ENCODE assay signal across 22 cellular contexts in genomic region chr18:35443847-35444246, GRCh38. TPM values are rescaled to one million over a fixed set of nuclear protein-coding genes. Genes with fewer than 3 reads are reported as not detected.
DNase-seq lines count a peak whose midpoint lies in the region; ATAC-seq, FAIRE-seq and TF ChIP-seq lines count a peak whose summit lies in the region.
"Had no signal": no experiment of that assay in that cellular context is flagged by ENCODE, and none has a peak within 500 bp of the region (broad histone marks: within the 10 kb centered on the region; RNA-seq: fewer than 3 reads in every experiment).

No MANE protein-coding gene starts in this region.

- H3K4me1 ChIP-seq in right atrium auricular region: no peaks in the 10 kb centered on the region
- peaks cover 21% of the 10 kb centered on the region for H3K4me1 ChIP-seq in OCI-LY3 (ENCODE audit: low read length)

- TF ChIP-seq POLR2A in H54 (IDR thresholded peaks at IDR 0.05; ENCODE audit: low read depth, low read length): no peak

- no peak for TF ChIP-seq CTCF in right atrium auricular region (IDR thresholded peaks at IDR 0.05)
- no peak for TF ChIP-seq CTCF in OCI-LY3 (IDR thresholded peaks at IDR 0.05; ENCODE audit: low read depth, low read length)

- H2AFZ ChIP-seq in OCI-LY3 (ENCODE audit: low read depth, low read length): peak overlapping the region; percentile 69; the same call in 1 of the 2 replicates

- ATAC-seq in left ventricle myocardium superior: peak; percentile 68
- no peak for ATAC-seq in HG03175 (IDR thresholded peaks at IDR 0.05; ENCODE audit: unreplicated experiment)
- ATAC-seq in HG03378 (IDR thresholded peaks at IDR 0.05; ENCODE audit: unreplicated experiment): no peak
- ATAC-seq: A549 had no signal

- H3K36me3 ChIP-seq in right atrium auricular region: no peaks in the 10 kb centered on the region
- H3K36me3 ChIP-seq in OCI-LY3 (replicated peaks; ENCODE audit: low read depth, low read length): no peaks in the 10 kb centered on the region
- H3K36me3 ChIP-seq: MG63 had no signal

- no peak for FAIRE-seq in H54 (lab: Jason Lieb, UNC)
- FAIRE-seq: A549, HTR-8/SVneo had no signal

- H3K27me3 ChIP-seq in right atrium auricular region (no peaks in the 10 kb centered on the region), OCI-LY3 (ENCODE audit: low read depth, low read length) (no peaks in the 10 kb centered on the region)
- H3K27me3 ChIP-seq: MG63 had no signal

- H3K4me3 ChIP-seq in right atrium auricular region (no peak overlapping the region), OCI-LY3 (ENCODE audit: low read length) (no peak overlapping the region)
- H3K4me3 ChIP-seq: A549, MG63, SK-N-MC had no signal

- H3K9me3 ChIP-seq in right atrium auricular region (no peaks in the 10 kb centered on the region), OCI-LY3 (ENCODE audit: insufficient read depth, low read length) (no peaks in the 10 kb centered on the region)
- H3K9me3 ChIP-seq: A549, MG63 had no signal

- H3K4me2 ChIP-seq in OCI-LY3 (ENCODE audit: low read length): peak overlapping the region; percentile 31
- H3K4me2 ChIP-seq: A549 had no signal

- H3K27ac ChIP-seq in right atrium auricular region: no peak overlapping the region
- H3K27ac ChIP-seq in OCI-LY3 (ENCODE audit: low read length): no peak overlapping the region
- H3K27ac ChIP-seq: SK-N-MC had no signal

- H3K79me2 ChIP-seq in OCI-LY3 (ENCODE audit: low read length): no peaks in the 10 kb centered on the region

- intact Hi-C loops in left ventricle myocardium superior (cut with micrococcal nuclease): no loop called here

- no peak overlapping the region for H3K9ac ChIP-seq in OCI-LY3 (ENCODE audit: low read length)

- DNase-seq in left ventricle myocardium superior (no peak), right atrium auricular region (ENCODE audit: low spot score) (no peak), myocyte (ENCODE audit: low read depth) (peak; percentile 42), H54 (ENCODE audit: insufficient read length, low spot score) (no peak)
- DNase-seq: Calu3, DMS153, DND-41, NCI-H1105 treated with DMSO at 0.1 percent for 48 hours, NCI-H146, NCI-H1930, NCI-H2107, NCI-H524, NCI-H774, RPMI8226, SIG-M5 had no signal

- H4K20me1 ChIP-seq in OCI-LY3 (ENCODE audit: insufficient read depth, low read length): no peaks in the 10 kb centered on the region

RNA-seq across cellular contexts. Expression of gene INO80C, which starts 53.9 kb away (rescaled TPM):
- 24.9 TPM for total RNA-seq in left ventricle myocardium superior
- total RNA-seq in right atrium auricular region: 10 to 100 TPM; 11.1 to 13.9 TPM
- total RNA-seq in myocyte: 8.8 and 9.8 TPM in 2 replicates
- 21.8 TPM for polyA plus RNA-seq in myocyte (2012)
